ENCODE assay signal across 13 cellular contexts in genomic region chr1:230204852-230205251, GRCh38.
A peak's percentile ranks its signal among the peaks of the same experiment; 100 is the strongest.
DNase-seq lines count a peak whose midpoint lies in the region; ATAC-seq and TF ChIP-seq lines count a peak whose summit lies in the region.
"Had no signal": no experiment of that assay in that cellular context is flagged by ENCODE, and none has a peak within 500 bp of the region (broad histone marks: within the 10 kb centered on the region; RNA-seq: fewer than 3 reads in every experiment).

No MANE protein-coding gene starts in this region.

- peak; percentile 64; the same call in 1 of the 2 replicates for TF ChIP-seq EP300 in Ishikawa (IDR thresholded peaks at IDR 0.05; ENCODE audit: borderline replicate concordance)

- H3K79me2 ChIP-seq in GM23338 (replicated peaks; ENCODE audit: insufficient read depth) = peaks cover under 1% of the 10 kb centered on the region; the same call in 1 of the 2 replicates

- no peaks in the 10 kb centered on the region for H3K4me1 ChIP-seq in GM23338 (ENCODE audit: insufficient read depth)

- no peaks in the 10 kb centered on the region for H3K27me3 Mint-ChIP-seq in stimulated activated naive B cell treated with anti-CD40 and anti-IgM and Interleukin-4, amounts not matched to agents 10 μg/mL and 1 μg/mL and 100 μg/mL, for 72 hours
- peaks cover under 1% of the 10 kb centered on the region for H3K27me3 Mint-ChIP-seq in GM23338 (ENCODE audit: insufficient read depth, low read depth, poor library complexity)
- H3K27me3 Mint-ChIP-seq: naive thymus-derived CD4-positive, alpha-beta T cell had no signal

- TF ChIP-seq RAD21 in Ishikawa (IDR thresholded peaks at IDR 0.05; ENCODE audit: low read depth) = no peak

- H3K27ac Mint-ChIP-seq in stimulated activated naive B cell treated with anti-CD40 and anti-IgM and Interleukin-4, amounts not matched to agents 10 μg/mL and 1 μg/mL and 100 μg/mL, for 72 hours = peak overlapping the region; percentile 81
- H3K27ac Mint-ChIP-seq in GM23338 = no peak overlapping the region
- H3K27ac Mint-ChIP-seq: naive thymus-derived CD4-positive, alpha-beta T cell had no signal

- no peak overlapping the region for H3K4me3 Mint-ChIP-seq in stimulated activated naive B cell treated with anti-CD40 and anti-IgM and Interleukin-4, amounts not matched to agents 10 μg/mL and 1 μg/mL and 100 μg/mL, for 72 hours
- no peak overlapping the region for H3K4me3 Mint-ChIP-seq in GM23338
- H3K4me3 Mint-ChIP-seq: naive thymus-derived CD4-positive, alpha-beta T cell had no signal

- no peaks in the 10 kb centered on the region for H3K9me3 Mint-ChIP-seq in stimulated activated naive B cell treated with anti-CD40 and anti-IgM and Interleukin-4, amounts not matched to agents 10 μg/mL and 1 μg/mL and 100 μg/mL, for 72 hours
- H3K9me3 Mint-ChIP-seq in GM23338 = no peaks in the 10 kb centered on the region
- H3K9me3 Mint-ChIP-seq: naive thymus-derived CD4-positive, alpha-beta T cell had no signal

- no peaks in the 10 kb centered on the region for H3K9me3 ChIP-seq in SK-N-MC (ENCODE audit: low read depth, low read length)
- H3K9me3 ChIP-seq: testis had no signal

- peaks cover 33 to 61% of the 10 kb centered on the region in 2 donors for H3K36me3 Mint-ChIP-seq in stimulated activated naive B cell treated with anti-CD40 and anti-IgM and Interleukin-4, amounts not matched to agents 10 μg/mL and 1 μg/mL and 100 μg/mL, for 72 hours
- H3K36me3 Mint-ChIP-seq in GM23338 (ENCODE audit: low read depth) = peaks cover 16% of the 10 kb centered on the region

- H3K27me3 ChIP-seq in GM23338 (ENCODE audit: insufficient read depth) = no peaks in the 10 kb centered on the region
- H3K27me3 ChIP-seq: testis had no signal

- H3K36me3 ChIP-seq in SK-N-MC (ENCODE audit: insufficient read depth, low read length) = no peaks in the 10 kb centered on the region
- no peaks in the 10 kb centered on the region; the same call in 1 of the 2 replicates for H3K36me3 ChIP-seq in GM23338 (ENCODE audit: insufficient read depth)

- DNase-seq in SK-N-MC (ENCODE audit: low read depth, low spot score) (no peak), left colon (peak; percentile 69 to 93), GM23338 (ENCODE audit: low spot score) (no peak)
- DNase-seq in stimulated activated naive B cell treated with anti-CD40 and anti-IgM and Interleukin-4, amounts not matched to agents 10 μg/mL and 1 μg/mL and 100 μg/mL, for 72 hours = no peak
- DNase-seq: activated CD4-positive, alpha-beta T cell treated with anti-CD3 and anti-CD28 coated beads, Interleukin-2, amount 50 U/mL, for 4 hours; activated naive CD4-positive, alpha-beta T cell; COR-L47; naive thymus-derived CD4-positive, alpha-beta T cell; T-helper 2 cell; testis had no signal

- no peak overlapping the region for H3K4me2 ChIP-seq in GM23338

- intact Hi-C loops in left colon (cut with DNase I, micrococcal nuclease) = no loop called here

- no peak for TF ChIP-seq CTCF in GM23338 (conservative IDR thresholded peaks at IDR 0.05; ENCODE audit: low read depth in 2 of 2)

- H3K4me1 Mint-ChIP-seq in stimulated activated naive B cell treated with anti-CD40 and anti-IgM and Interleukin-4, amounts not matched to agents 10 μg/mL and 1 μg/mL and 100 μg/mL, for 72 hours = peaks cover 27 to 41% of the 10 kb centered on the region in 2 donors
- peaks cover 23% of the 10 kb centered on the region for H3K4me1 Mint-ChIP-seq in GM23338

- H3K4me3 ChIP-seq in SK-N-MC = no peak overlapping the region
- H3K4me3 ChIP-seq in GM23338 = no peak overlapping the region
- H3K4me3 ChIP-seq: testis had no signal

- H4K20me1 ChIP-seq in GM23338 (replicated peaks; ENCODE audit: insufficient read depth) = no peaks in the 10 kb centered on the region

- H3F3A ChIP-seq in GM23338 (replicated peaks; ENCODE audit: low read depth) = no peaks in the 10 kb centered on the region

- no peak overlapping the region for H3K9ac ChIP-seq in SK-N-MC (ENCODE audit: insufficient read length)

- ATAC-seq in left colon = peak; percentile 96
- no peak for ATAC-seq in stimulated activated naive B cell treated with anti-CD40 and anti-IgM and Interleukin-4, amounts not matched to agents 10 μg/mL and 1 μg/mL and 100 μg/mL, for 72 hours (replicated peaks)
- ATAC-seq in GM23338 = no peak
- no peak for ATAC-seq in HG02763 (IDR thresholded peaks at IDR 0.05; ENCODE audit: unreplicated experiment)
- no peak for ATAC-seq in GM19452 (IDR thresholded peaks at IDR 0.05; ENCODE audit: unreplicated experiment)
- ATAC-seq: naive thymus-derived CD4-positive, alpha-beta T cell had no signal

- no peak overlapping the region for H2AFZ ChIP-seq in GM23338

- H3K27ac ChIP-seq in SK-N-MC (0 out of 2 replicates have a peak overlapping the region, but pooled peaks have one; percentile 2), GM23338 (ENCODE audit: low read depth) (no peak overlapping the region)
- H3K27ac ChIP-seq: testis had no signal

- no peaks in the 10 kb centered on the region for H3K9me2 ChIP-seq in GM23338 (ENCODE audit: insufficient read depth)

TF ChIP-seq in Ishikawa, 13 proteins besides CTCF, POLR2A, EP300 and RAD21:
- TF ChIP-seq CREB1 (IDR thresholded peaks at IDR 0.05; ENCODE audit: low read depth) (no peak), TCF12 (IDR thresholded peaks at IDR 0.05; ENCODE audit: low read depth) (peak; percentile 57; the same call in 1 of the 2 replicates), MAX (IDR thresholded peaks at IDR 0.05) (peak; percentile 58), ZBTB7A (IDR thresholded peaks at IDR 0.05; ENCODE audit: low read depth) (no peak), FOXM1 (IDR thresholded peaks at IDR 0.05; ENCODE audit: borderline replicate concordance, low read depth) (no peak), NFIC (IDR thresholded peaks at IDR 0.05) (peak; percentile 74; the same call in 1 of the 2 replicates), TEAD4 (IDR thresholded peaks at IDR 0.05) (no peak), USF1 (IDR thresholded peaks at IDR 0.05) (no peak), TAF1 (IDR thresholded peaks at IDR 0.05; ENCODE audit: low read depth) (no peak), YY1 (IDR thresholded peaks at IDR 0.05; ENCODE audit: low read depth) (no peak), CEBPB (IDR thresholded peaks at IDR 0.05) (no peak)

TF ChIP-seq in GM23338, 12 proteins besides CTCF, POLR2A, EP300 and RAD21:
- TF ChIP-seq CREB1 (CRISPR knock-in tag; IDR thresholded peaks at IDR 0.05; ENCODE audit: low read depth) = no peak
- no peak for TF ChIP-seq ZNF114 (CRISPR knock-in tag; IDR thresholded peaks at IDR 0.05)
- no peak for TF ChIP-seq ETS1 (IDR thresholded peaks at IDR 0.05)

Comparison
In these comparisons a context has a peak if more than half of its experiments do, and no peak if none do; other contexts are left out.
1. DNase-seq: peak in left colon (2 of 2); none in SK-N-MC (single experiment), stimulated activated naive B cell treated with anti-CD40 and anti-IgM and Interleukin-4, amounts not matched to agents 10 μg/mL and 1 μg/mL and 100 μg/mL, for 72 hours (single experiment) and GM23338 (single experiment).